In genomic region chr19:32719611-32720059, GRCh38 we compare ENCODE assay signal across 18 cellular contexts. TPM values are rescaled to one million over a fixed set of nuclear protein-coding genes. Genes with fewer than 3 reads are reported as not detected.
DNase-seq lines count a peak whose midpoint lies in the region; ATAC-seq and TF ChIP-seq lines count a peak whose summit lies in the region.
"Had no signal": no experiment of that assay in that cellular context is flagged by ENCODE, and none has a peak within 500 bp of the region (broad histone marks: within the 10 kb centered on the region; RNA-seq: fewer than 3 reads in every experiment).

Gene TDRD12, plus strand, starts transcription at chr19:32719767. Its CDS starts 306 bp downstream, at chr19:32720073.

- CTCF ChIA-PET in activated naive CD4-positive, alpha-beta T cell treated with anti-CD3 and anti-CD28 coated beads for 36 hours (lab: Charles Lee): no interaction called here

- no peak within 1 kb of the TSS for H3K9ac ChIP-seq in endodermal cell (ENCODE audit: extremely low read depth, low read length, poor library complexity, severe bottlenecking)

- no peaks in the 10 kb centered on the region for H3K9me3 ChIP-seq in endodermal cell (ENCODE audit: control insufficient read depth, low read length)

- H3K27me3 Mint-ChIP-seq in activated naive CD4-positive, alpha-beta T cell treated with anti-CD3 and anti-CD28 coated beads for 36 hours (ENCODE audit: low read depth): no peaks in the 10 kb centered on the region
- H3K27me3 Mint-ChIP-seq in HFFc6 (ENCODE audit: insufficient read depth): peaks cover 3% of the 10 kb centered on the region
- H3K27me3 Mint-ChIP-seq in endodermal cell (ENCODE audit: insufficient read depth): peaks cover under 1% of the 10 kb centered on the region
- H3K27me3 Mint-ChIP-seq in stimulated activated memory B cell treated with anti-CD40 and anti-IgM and Interleukin-4, amounts not matched to agents 10 μg/mL and 1 μg/mL and 100 μg/mL, for 72 hours: no peaks in the 10 kb centered on the region
- H3K27me3 Mint-ChIP-seq: dendritic cell treated with granulocyte-macrophage colony-stimulating factor and Interleukin-4, amounts not matched to agents 40 ng/mL and 50 ng/mL, for 4 days had no signal

- in situ Hi-C loops in ACHN (cut with HindIII; ENCODE audit: low pct_ligation_motif_present, low pct_unique_long_range_greater_than_20kb, low sequenced_read_pairs): no loop called here

- no peaks in the 10 kb centered on the region for H3K36me3 ChIP-seq in endodermal cell (ENCODE audit: control insufficient read depth, insufficient read depth, low read length)

- intact Hi-C loops in activated naive CD4-positive, alpha-beta T cell treated with anti-CD3 and anti-CD28 coated beads for 36 hours (cut with micrococcal nuclease): no loop called here
- intact Hi-C loops in left ventricle myocardium superior (cut with micrococcal nuclease): no loop called here

- H3K27ac Mint-ChIP-seq in activated naive CD4-positive, alpha-beta T cell treated with anti-CD3 and anti-CD28 coated beads for 36 hours: no peak within 1 kb of the TSS
- H3K27ac Mint-ChIP-seq in HFFc6: no peak within 1 kb of the TSS
- no peak within 1 kb of the TSS for H3K27ac Mint-ChIP-seq in endodermal cell
- no peak within 1 kb of the TSS for H3K27ac Mint-ChIP-seq in stimulated activated memory B cell treated with anti-CD40 and anti-IgM and Interleukin-4, amounts not matched to agents 10 μg/mL and 1 μg/mL and 100 μg/mL, for 72 hours
- H3K27ac Mint-ChIP-seq: activated T-helper 2 cell treated with anti-CD3 and anti-CD28 coated beads, Interferon-gamma antibody, Interleukin-2, Interleukin-4, amounts not matched to agents 10 μg/mL and 5 μg/mL and 100 μg/mL, durations not matched to agents 14 hours and 24 hours and 36 hours; dendritic cell treated with granulocyte-macrophage colony-stimulating factor and Interleukin-4, amounts not matched to agents 40 ng/mL and 50 ng/mL, for 4 days had no signal

- peak; percentile 21 for ATAC-seq in stimulated activated memory B cell treated with anti-CD40 and anti-IgM and Interleukin-4, amounts not matched to agents 10 μg/mL and 1 μg/mL and 100 μg/mL, for 72 hours
- ATAC-seq in left ventricle myocardium superior (no peak), GM19035 (IDR thresholded peaks at IDR 0.05; ENCODE audit: unreplicated experiment) (no peak)
- ATAC-seq: left lobe of liver had no signal

- H3K4me1 ChIP-seq in endodermal cell (ENCODE audit: control insufficient read depth, insufficient read depth, low read length): no peaks in the 10 kb centered on the region

- no peaks in the 10 kb centered on the region for H3K4me1 Mint-ChIP-seq in activated naive CD4-positive, alpha-beta T cell treated with anti-CD3 and anti-CD28 coated beads for 36 hours (ENCODE audit: low read depth)
- no peaks in the 10 kb centered on the region for H3K4me1 Mint-ChIP-seq in HFFc6 (ENCODE audit: low read depth)
- no peaks in the 10 kb centered on the region for H3K4me1 Mint-ChIP-seq in endodermal cell
- no peaks in the 10 kb centered on the region for H3K4me1 Mint-ChIP-seq in stimulated activated memory B cell treated with anti-CD40 and anti-IgM and Interleukin-4, amounts not matched to agents 10 μg/mL and 1 μg/mL and 100 μg/mL, for 72 hours

- peak; percentile 32; the same call in 1 of the 2 replicates for TF ChIP-seq CTCF in HFFc6 (IDR thresholded peaks at IDR 0.05)
- peak; percentile 49 for TF ChIP-seq CTCF in endodermal cell (conservative IDR thresholded peaks at IDR 0.05)

- H3K27me3 ChIP-seq in endodermal cell (ENCODE audit: control insufficient read depth, insufficient read depth, low read length, poor library complexity, severe bottlenecking): no peaks in the 10 kb centered on the region

- H3K36me3 Mint-ChIP-seq in activated naive CD4-positive, alpha-beta T cell treated with anti-CD3 and anti-CD28 coated beads for 36 hours (ENCODE audit: low read depth): peaks cover 8% of the 10 kb centered on the region
- peaks cover 17% of the 10 kb centered on the region; the same call in 1 of the 2 replicates for H3K36me3 Mint-ChIP-seq in HFFc6 (ENCODE audit: low read depth)
- peaks cover 9% of the 10 kb centered on the region for H3K36me3 Mint-ChIP-seq in endodermal cell (ENCODE audit: low read depth)
- peaks cover 10% of the 10 kb centered on the region for H3K36me3 Mint-ChIP-seq in stimulated activated memory B cell treated with anti-CD40 and anti-IgM and Interleukin-4, amounts not matched to agents 10 μg/mL and 1 μg/mL and 100 μg/mL, for 72 hours

- 93 to 96% methylated on average over 16 to 44 of the region's 44 CpGs for WGBS in endodermal cell (ENCODE audit: insufficient coverage in 1 of 2, insufficient read length in 1 of 2), 2 experiments

- H3K9me3 Mint-ChIP-seq in activated naive CD4-positive, alpha-beta T cell treated with anti-CD3 and anti-CD28 coated beads for 36 hours: no peaks in the 10 kb centered on the region
- H3K9me3 Mint-ChIP-seq in HFFc6 (no peaks in the 10 kb centered on the region; the same call in 1 of the 2 replicates), endodermal cell (peaks cover 2% of the 10 kb centered on the region)
- H3K9me3 Mint-ChIP-seq in stimulated activated memory B cell treated with anti-CD40 and anti-IgM and Interleukin-4, amounts not matched to agents 10 μg/mL and 1 μg/mL and 100 μg/mL, for 72 hours: no peaks in the 10 kb centered on the region
- H3K9me3 Mint-ChIP-seq: activated T-helper 2 cell treated with anti-CD3 and anti-CD28 coated beads, Interferon-gamma antibody, Interleukin-2, Interleukin-4, amounts not matched to agents 10 μg/mL and 5 μg/mL and 100 μg/mL, durations not matched to agents 14 hours and 24 hours and 36 hours; dendritic cell treated with granulocyte-macrophage colony-stimulating factor and Interleukin-4, amounts not matched to agents 40 ng/mL and 50 ng/mL, for 4 days had no signal

- DNase-seq in activated naive CD4-positive, alpha-beta T cell treated with anti-CD3 and anti-CD28 coated beads, Interleukin-2, amount 50 U/mL, for 16 hours: peak; percentile 14
- DNase-seq in activated naive CD4-positive, alpha-beta T cell treated with anti-CD3 and anti-CD28 coated beads for 36 hours: no peak
- DNase-seq in HFFc6: no peak
- DNase-seq in endodermal cell: peak; percentile 75
- DNase-seq in left ventricle myocardium superior: no peak
- DNase-seq in ACHN: no peak
- DNase-seq: Kasumi-1; NCI-H1417 treated with DMSO at 0.1 percent for 48 hours; occipital lobe; stimulated activated CD4-positive, alpha-beta T cell treated with anti-CD3 and anti-CD28 coated beads, Interleukin-4, amount 100 ng/mL, for 4 hours had no signal

- H3K27ac ChIP-seq in endodermal cell (ENCODE audit: low read depth, low read length): no peak within 1 kb of the TSS

- H3K4me3 ChIP-seq in endodermal cell (ENCODE audit: low read length): no peak within 1 kb of the TSS

- no peak within 1 kb of the TSS for H3K4me3 Mint-ChIP-seq in activated naive CD4-positive, alpha-beta T cell treated with anti-CD3 and anti-CD28 coated beads for 36 hours
- H3K4me3 Mint-ChIP-seq in HFFc6 (no peak within 1 kb of the TSS), endodermal cell (no peak within 1 kb of the TSS)
- no peak within 1 kb of the TSS for H3K4me3 Mint-ChIP-seq in stimulated activated memory B cell treated with anti-CD40 and anti-IgM and Interleukin-4, amounts not matched to agents 10 μg/mL and 1 μg/mL and 100 μg/mL, for 72 hours
- H3K4me3 Mint-ChIP-seq: dendritic cell treated with granulocyte-macrophage colony-stimulating factor and Interleukin-4, amounts not matched to agents 40 ng/mL and 50 ng/mL, for 4 days had no signal

RNA-seq across cellular contexts. Expression of gene TDRD12, which starts in this region (rescaled TPM):
- under 1 TPM; 0.21 to 0.25 TPM for total RNA-seq in activated naive CD4-positive, alpha-beta T cell treated with anti-CD3 and anti-CD28 coated beads for 36 hours
- under 1 TPM in 5 of 6 experiments, not detected in 1; 0.07 to 0.31 (median 0.18) TPM for total RNA-seq in HFFc6 (2021; fragmentation: NEBNext Ultra II Directional; extraction: Animal tissue kit (Norgen Biotek cat#: 25700))
- under 1 TPM; 0.20 to 0.84 TPM for total RNA-seq in endodermal cell
- 0.18 TPM for polyA plus RNA-seq in endodermal cell (2013, experiment 1 of 2)
- 0.79 TPM for polyA plus RNA-seq in endodermal cell (2013, experiment 2 of 2)
- not detected for total RNA-seq in left ventricle myocardium superior
- total RNA-seq: activated CD8-positive, alpha-beta memory T cell treated with anti-CD3 and anti-CD28 coated beads for 36 hours; astrocyte; left lobe of liver; SK-MEL-5 had no signal

Comparison
In these comparisons a context has a peak if more than half of its experiments do, and no peak if none do; other contexts are left out.
1. Peak in DNase-seq in endodermal cell; RNA of the gene not detected or under 1 TPM.